Comparison of ENCODE assay signal across 22 cellular contexts in genomic region chr2:38823386-38823785, GRCh38. TPM values are rescaled to one million over a fixed set of nuclear protein-coding genes. Genes with fewer than 3 reads are reported as not detected.
DNase-seq lines count a peak whose midpoint lies in the region; ATAC-seq, FAIRE-seq and TF ChIP-seq lines count a peak whose summit lies in the region.
"Had no signal": no experiment of that assay in that cellular context is flagged by ENCODE, and none has a peak within 500 bp of the region (broad histone marks: within the 10 kb centered on the region; RNA-seq: fewer than 3 reads in every experiment).

No MANE protein-coding gene starts in this region.

- no peaks in the 10 kb centered on the region for H3K9me1 ChIP-seq in endothelial cell of umbilical vein (replicated peaks; ENCODE audit: control insufficient read depth, extremely low read depth, insufficient read depth, low read length)

- dilution Hi-C loops in endothelial cell of umbilical vein (cut with MboI; ENCODE audit: extremely low pct_ligation_motif_present, low sequenced_read_pairs), result no loop called here

- H3K79me2 ChIP-seq in endothelial cell of umbilical vein (ENCODE audit: control insufficient read depth, insufficient read depth, low read length), result no peaks in the 10 kb centered on the region

- no peak for TF ChIP-seq CTCF in endothelial cell of umbilical vein (IDR thresholded peaks at IDR 0.05; ENCODE audit: extremely low read depth in 1 of 2, insufficient read depth in 1 of 2, low read depth in 1 of 2, low read length in 2 of 2)
- no peak for TF ChIP-seq CTCF in fibroblast of pulmonary artery (IDR thresholded peaks at IDR 0.05; ENCODE audit: low read length, missing control alignments)
- no peak for TF ChIP-seq CTCF in pancreas (IDR thresholded peaks at IDR 0.05)
- TF ChIP-seq CTCF in MCF 10A (IDR thresholded peaks at IDR 0.05; ENCODE audit: unreplicated experiment), result no peak

- no peaks in the 10 kb centered on the region for H4K20me1 ChIP-seq in endothelial cell of umbilical vein (replicated peaks; ENCODE audit: control insufficient read depth, extremely low read depth, insufficient read depth, low read length)
- H4K20me1 ChIP-seq: BLaER1 treated with 17β-estradiol and CSF1 and Interleukin-3, amounts not matched to agents 10 nM and 100 nM had no signal

- H3K4me1 Mint-ChIP-seq in MCF 10A (ENCODE audit: insufficient read depth, unreplicated experiment), result peaks cover 7% of the 10 kb centered on the region
- H3K4me1 Mint-ChIP-seq: B cell; CD8-positive, alpha-beta memory T cell had no signal

- H3K9me3 Mint-ChIP-seq in MCF 10A (ENCODE audit: unreplicated experiment), result no peaks in the 10 kb centered on the region
- H3K9me3 Mint-ChIP-seq: CD14-positive monocyte; CD4-positive, alpha-beta T cell; CD8-positive, alpha-beta memory T cell had no signal

- POLR2A ChIA-PET in endothelial cell of umbilical vein (lab: Charles Lee), result no interaction called here
- POLR2A ChIA-PET in MCF 10A (lab: Yijun Ruan, JAX), result no interaction called here

- CTCF ChIA-PET in endothelial cell of umbilical vein (lab: Charles Lee) (no interaction called here), MCF 10A (lab: Yijun Ruan, JAX) (no interaction called here)

- H3K4me1 ChIP-seq in endothelial cell of umbilical vein (ENCODE audit: control insufficient read depth, extremely low read depth, insufficient read depth, low read length), result no peaks in the 10 kb centered on the region
- H3K4me1 ChIP-seq in pancreas, result no peaks in the 10 kb centered on the region

- H3K27me3 ChIP-seq in endothelial cell of umbilical vein (ENCODE audit: control insufficient read depth in 2 of 2, insufficient read depth in 2 of 2, low read length in 2 of 2) (no peaks in the 10 kb centered on the region), pancreas (no peaks in the 10 kb centered on the region)
- H3K27me3 ChIP-seq: BLaER1 treated with 17β-estradiol and CSF1 and Interleukin-3, amounts not matched to agents 10 nM and 100 nM had no signal

- FAIRE-seq in endothelial cell of umbilical vein (lab: Jason Lieb, UNC), result peak; percentile 18
- peak; percentile 23 for FAIRE-seq in pancreas (lab: Jason Lieb, UNC)
- FAIRE-seq: A204.1, D721Med, GM12892, H1 had no signal

- H3K4me3 Mint-ChIP-seq in MCF 10A (ENCODE audit: unreplicated experiment), result no peak overlapping the region
- H3K4me3 Mint-ChIP-seq: B cell; CD14-positive monocyte; CD4-positive, alpha-beta T cell; CD8-positive, alpha-beta memory T cell had no signal

- BruUV-seq in endothelial cell of umbilical vein (replicated peaks; lab: Mats Ljungman, UMichigan) (no TSS peak), MCF 10A (replicated peaks; lab: Mats Ljungman, UMichigan) (no TSS peak)

- H2AFZ ChIP-seq in endothelial cell of umbilical vein (ENCODE audit: low read depth, low read length), result no peak overlapping the region
- H2AFZ ChIP-seq: GM23248 had no signal

- H3K9ac ChIP-seq in endothelial cell of umbilical vein (replicated peaks; ENCODE audit: extremely low read depth, insufficient read depth, low read length), result no peak overlapping the region
- H3K9ac ChIP-seq: BLaER1 treated with 17β-estradiol and CSF1 and Interleukin-3, amounts not matched to agents 10 nM and 100 nM; GM23248 had no signal

- intact Hi-C loops in endothelial cell of umbilical vein (cut with micrococcal nuclease) (no loop called here), pancreas (cut with DNase I) (no loop called here), MCF 10A (cut with micrococcal nuclease) (no loop called here)

- H3K27ac Mint-ChIP-seq in MCF 10A (ENCODE audit: low read depth, unreplicated experiment), result no peak overlapping the region
- H3K27ac Mint-ChIP-seq: B cell; CD4-positive, alpha-beta T cell had no signal

- peaks cover 87% of the 10 kb centered on the region for H3K36me3 Mint-ChIP-seq in MCF 10A (ENCODE audit: insufficient read depth, unreplicated experiment)

- WGBS in pancreas, 2 donors, result 91 to 94% methylated on average over 5 of the region's 5 CpGs

- no peak overlapping the region for H3K4me3 ChIP-seq in endothelial cell of umbilical vein (replicated peaks in 1 of 3; ENCODE audit: insufficient read depth in 1 of 3, low read depth in 1 of 3, low read length in 3 of 3)
- no peak overlapping the region for H3K4me3 ChIP-seq in fibroblast of pulmonary artery (replicated peaks; ENCODE audit: low read depth, low read length)
- H3K4me3 ChIP-seq in pancreas, result no peak overlapping the region
- H3K4me3 ChIP-seq: BLaER1 treated with 17β-estradiol and CSF1 and Interleukin-3, amounts not matched to agents 10 nM and 100 nM; GM23248 had no signal

- H3K4me2 ChIP-seq in endothelial cell of umbilical vein (ENCODE audit: insufficient read depth, low read length), result no peak overlapping the region
- H3K4me2 ChIP-seq: BLaER1 treated with 17β-estradiol and CSF1 and Interleukin-3, amounts not matched to agents 10 nM and 100 nM had no signal

- H3K36me3 ChIP-seq in endothelial cell of umbilical vein (ENCODE audit: control insufficient read depth in 2 of 2, extremely low read depth in 1 of 2, insufficient read depth in 2 of 2, low read length in 2 of 2) (peaks cover 3 to 11% of the 10 kb centered on the region in 2 experiments), pancreas (peaks cover 0 to 16% (median 0%) of the 10 kb centered on the region in 3 donors)

- no peak for ATAC-seq in pancreas
- no peak for ATAC-seq in GM21528 (IDR thresholded peaks at IDR 0.05; ENCODE audit: low FRiP score, unreplicated experiment)

- H3K9me3 ChIP-seq in endothelial cell of umbilical vein (replicated peaks; ENCODE audit: control insufficient read depth, insufficient read depth, low read length), result no peaks in the 10 kb centered on the region
- H3K9me3 ChIP-seq in pancreas, result no peaks in the 10 kb centered on the region
- H3K9me3 ChIP-seq: BLaER1 treated with 17β-estradiol and CSF1 and Interleukin-3, amounts not matched to agents 10 nM and 100 nM had no signal

- no peak for TF ChIP-seq POLR2A in endothelial cell of umbilical vein (IDR thresholded peaks at IDR 0.05; ENCODE audit: low read depth, low read length)

- peak; percentile 20 for DNase-seq in EH (ENCODE audit: low read depth)
- no peak for DNase-seq in endothelial cell of umbilical vein (ENCODE audit: low read depth, low spot score)
- peak; percentile 13 for DNase-seq in fibroblast of pulmonary artery (ENCODE audit: low read depth)
- DNase-seq in pancreas, result no peak
- DNase-seq in activated effector memory CD4-positive, alpha-beta T cell treated with Interleukin-2 at 50 U/mL for 16 hours, result no peak
- DNase-seq in MCF 10A (ENCODE audit: unreplicated experiment), result no peak
- DNase-seq: CD4-positive, alpha-beta T cell; CD8-positive, alpha-beta memory T cell; DMS 273 treated with DMSO at 0.1 percent for 48 hours; DMS79; GM23248; H7; HCEC 1CT had no signal

- no peaks in the 10 kb centered on the region for H3K27me3 Mint-ChIP-seq in MCF 10A (ENCODE audit: insufficient read depth, unreplicated experiment)
- H3K27me3 Mint-ChIP-seq: B cell; CD4-positive, alpha-beta T cell; CD8-positive, alpha-beta memory T cell had no signal

- H3K27ac ChIP-seq in endothelial cell of umbilical vein (ENCODE audit: insufficient read depth, low read depth, low read length) (no peak overlapping the region), pancreas (no peak overlapping the region)
- H3K27ac ChIP-seq: 22Rv1; BLaER1 treated with 17β-estradiol and CSF1 and Interleukin-3, amounts not matched to agents 10 nM and 100 nM; GM23248 had no signal

TF ChIP-seq in endothelial cell of umbilical vein, 7 proteins besides CTCF, POLR2A, EP300 and RAD21 (continues in another document):
- no peak for TF ChIP-seq GATA2 (IDR thresholded peaks at IDR 0.05; ENCODE audit: insufficient read depth, insufficient read length, low read depth, low read length)
- no peak for TF ChIP-seq MYC (IDR thresholded peaks at IDR 0.05; ENCODE audit: low read depth, low read length)
- no peak for TF ChIP-seq FOS (IDR thresholded peaks at IDR 0.05; ENCODE audit: borderline replicate concordance, insufficient read depth, low read length)

RNA-seq across cellular contexts. Expression of gene GEMIN6, which starts 45.4 kb away (rescaled TPM):
- total RNA-seq in endothelial cell of umbilical vein (14.4 and 19.7 TPM in 2 replicates), pancreas (1 to 10 TPM; 2.8 to 7.2 (median 5.3) TPM), MCF 10A (2022) (14.8 and 18.5 TPM in 2 replicates)
- polyA plus RNA-seq in endothelial cell of umbilical vein (4.7 and 6.0 TPM in 2 replicates), pancreas (1 to 10 TPM; 3.7 to 6.0 TPM)
- 7.6 and 9.4 TPM in 2 replicates for polyA plus RNA-seq in endothelial cell of umbilical vein (2011; cell fraction: cytosol; rRNA removed)
- polyA plus RNA-seq in endothelial cell of umbilical vein (2011; cell fraction: nucleus; rRNA removed), result 3.3 and 3.8 TPM in 2 replicates
- 14.1 and 17.9 TPM in 2 replicates for polyA plus RNA-seq in endothelial cell of umbilical vein (2012)
- polyA minus RNA-seq in endothelial cell of umbilical vein, result 3.1 and 3.8 TPM in 2 replicates
- polyA minus RNA-seq in endothelial cell of umbilical vein (2011; cell fraction: cytosol; rRNA and poly(A)+ RNA removed), result 9.8 TPM
- 0.72 and 1.1 TPM in 2 replicates for polyA minus RNA-seq in endothelial cell of umbilical vein (2011; cell fraction: nucleus; rRNA and poly(A)+ RNA removed)

RNA-seq across cellular contexts. Expression of gene DHX57, which starts 52.3 kb away (rescaled TPM):
- total RNA-seq in endothelial cell of umbilical vein (22.9 and 28.2 TPM in 2 replicates), pancreas (10 to 100 TPM in 2 of 6 donors, 1 to 10 TPM in 4; 7.4 to 12.1 (median 9.1) TPM), MCF 10A (2022) (17.9 and 21.3 TPM in 2 replicates)
- polyA plus RNA-seq in endothelial cell of umbilical vein (7.8 and 8.7 TPM in 2 replicates), pancreas (10 to 100 TPM in 1 of 2 donors, 1 to 10 TPM in 1; 6.0 to 11.7 TPM)
- 10.4 and 11.4 TPM in 2 replicates for polyA plus RNA-seq in endothelial cell of umbilical vein (2011; cell fraction: cytosol; rRNA removed)
- 23.0 and 26.6 TPM in 2 replicates for polyA plus RNA-seq in endothelial cell of umbilical vein (2011; cell fraction: nucleus; rRNA removed)
- polyA plus RNA-seq in endothelial cell of umbilical vein (2012), result 16.5 and 23.3 TPM in 2 replicates
- 23.0 and 37.4 TPM in 2 replicates for polyA minus RNA-seq in endothelial cell of umbilical vein
- 19.2 TPM for polyA minus RNA-seq in endothelial cell of umbilical vein (2011; cell fraction: cytosol; rRNA and poly(A)+ RNA removed)
- 20.9 and 27.7 TPM in 2 replicates for polyA minus RNA-seq in endothelial cell of umbilical vein (2011; cell fraction: nucleus; rRNA and poly(A)+ RNA removed)

RNA-seq across cellular contexts. Expression of gene MORN2, which starts 52.4 kb away (rescaled TPM):
- total RNA-seq in endothelial cell of umbilical vein (15.0 and 16.7 TPM in 2 replicates), pancreas (10 to 100 TPM in 1 of 6 donors, 1 to 10 TPM in 5; 5.5 to 10.9 (median 7.1) TPM), MCF 10A (2022) (13.9 and 14.8 TPM in 2 replicates)
- polyA plus RNA-seq in endothelial cell of umbilical vein (6.8 and 11.6 TPM in 2 replicates), pancreas (10 to 100 TPM; 22.2 to 30.6 TPM)
- 16.3 and 20.6 TPM in 2 replicates for polyA plus RNA-seq in endothelial cell of umbilical vein (2011; cell fraction: cytosol; rRNA removed)
- polyA plus RNA-seq in endothelial cell of umbilical vein (2011; cell fraction: nucleus; rRNA removed), result 5.9 and 6.4 TPM in 2 replicates
- 22.7 and 36.5 TPM in 2 replicates for polyA plus RNA-seq in endothelial cell of umbilical vein (2012)
- 3.6 and 4.4 TPM in 2 replicates for polyA minus RNA-seq in endothelial cell of umbilical vein
- 6.7 TPM for polyA minus RNA-seq in endothelial cell of umbilical vein (2011; cell fraction: cytosol; rRNA and poly(A)+ RNA removed)
- polyA minus RNA-seq in endothelial cell of umbilical vein (2011; cell fraction: nucleus; rRNA and poly(A)+ RNA removed), result 1.1 and 1.7 TPM in 2 replicates

Comparison
In these comparisons a context has a peak if more than half of its experiments do, and no peak if none do; other contexts are left out.
1. DNase-seq: peak in EH (single experiment) and fibroblast of pulmonary artery (single experiment); none in endothelial cell of umbilical vein (single experiment), pancreas (0 of 6), activated effector memory CD4-positive, alpha-beta T cell treated with Interleukin-2 at 50 U/mL for 16 hours (single experiment) and MCF 10A (single experiment).